In the genomic region with DNA sequence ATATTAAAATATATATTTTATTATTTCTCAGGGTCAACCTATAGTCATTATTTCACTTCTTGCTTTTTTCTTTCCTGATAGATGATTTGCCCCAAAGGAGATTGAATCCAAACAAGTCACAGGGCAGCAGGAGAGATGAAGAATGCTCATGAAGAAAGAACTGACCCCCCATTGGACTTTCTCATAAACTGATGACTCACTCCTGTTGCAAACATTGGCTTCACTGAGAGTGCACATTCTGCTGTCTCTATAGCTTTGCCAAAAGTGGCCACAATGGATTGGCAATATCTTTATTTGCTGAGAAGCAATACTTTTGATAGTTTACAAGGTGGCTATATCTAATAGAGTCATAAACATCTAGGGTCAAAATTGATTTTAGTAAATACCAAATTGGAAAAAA, we compare ENCODE assay signal across 19 cellular contexts. TPM values are rescaled to one million over a fixed set of nuclear protein-coding genes. Genes with fewer than 3 reads are reported as not detected.
DNase-seq lines count a peak whose midpoint lies in the region; ATAC-seq, FAIRE-seq and TF ChIP-seq lines count a peak whose summit lies in the region.
"Had no signal": no experiment of that assay in that cellular context is flagged by ENCODE, and none has a peak within 500 bp of the region (broad histone marks: within the 10 kb centered on the region; RNA-seq: fewer than 3 reads in every experiment).

No MANE protein-coding gene starts in this region.

- H3K4me2 ChIP-seq in astrocyte (ENCODE audit: low read length) = no peak overlapping the region
- H3K4me2 ChIP-seq in hepatocyte = no peak overlapping the region

- H3K27ac ChIP-seq in astrocyte (ENCODE audit: low read depth, low read length) (no peak overlapping the region), hepatocyte (no peak overlapping the region)
- H3K27ac ChIP-seq: ascending aorta, skin epidermis, vagina had no signal

- H3K4me1 ChIP-seq in astrocyte (ENCODE audit: insufficient read depth, low read length) = no peaks in the 10 kb centered on the region
- no peaks in the 10 kb centered on the region for H3K4me1 ChIP-seq in hepatocyte (ENCODE audit: insufficient read depth)
- H3K4me1 ChIP-seq: ascending aorta, vagina had no signal

- intact Hi-C loops in left colon (cut with DNase I, micrococcal nuclease) = no loop called here

- H3K9me3 ChIP-seq in astrocyte (ENCODE audit: insufficient read depth, low read depth, low read length) (no peaks in the 10 kb centered on the region), hepatocyte (ENCODE audit: low read depth) (no peaks in the 10 kb centered on the region)
- H3K9me3 ChIP-seq: ascending aorta, vagina had no signal

- H3K4me1 Mint-ChIP-seq in HFFc6 (ENCODE audit: low read depth) (peaks cover 9% of the 10 kb centered on the region), astrocyte (ENCODE audit: low read depth, unreplicated experiment) (peaks cover 3% of the 10 kb centered on the region)

- H4K20me1 ChIP-seq in astrocyte (ENCODE audit: insufficient read depth, low read length) = no peaks in the 10 kb centered on the region
- no peaks in the 10 kb centered on the region for H4K20me1 ChIP-seq in hepatocyte (ENCODE audit: insufficient read depth, poor library complexity, severe bottlenecking)

- no peak overlapping the region for H3K4me3 Mint-ChIP-seq in HFFc6
- no peak overlapping the region for H3K4me3 Mint-ChIP-seq in astrocyte (ENCODE audit: unreplicated experiment)
- H3K4me3 Mint-ChIP-seq: activated CD8-positive, alpha-beta T cell treated with anti-CD3 and anti-CD28 coated beads for 36 hours had no signal

- ATAC-seq in HG02623 (IDR thresholded peaks at IDR 0.05; ENCODE audit: unreplicated experiment) (no peak), left colon (no peak)
- ATAC-seq: activated CD8-positive, alpha-beta T cell treated with anti-CD3 and anti-CD28 coated beads for 36 hours; stimulated activated naive CD8-positive, alpha-beta T cell treated with anti-CD3 and anti-CD28 coated beads, Interleukin-15, Interleukin-2, amounts not matched to agents 100 U/mL and 50 U/mL, for 24 hours had no signal

- H3K36me3 ChIP-seq in astrocyte (ENCODE audit: insufficient read depth, low read length) (no peaks in the 10 kb centered on the region), hepatocyte (replicated peaks; ENCODE audit: insufficient read depth, low read depth) (no peaks in the 10 kb centered on the region)
- H3K36me3 ChIP-seq: ascending aorta, vagina had no signal

- H3K27ac Mint-ChIP-seq in HFFc6 (no peak overlapping the region), astrocyte (ENCODE audit: unreplicated experiment) (no peak overlapping the region)
- H3K27ac Mint-ChIP-seq: activated CD8-positive, alpha-beta T cell treated with anti-CD3 and anti-CD28 coated beads for 36 hours had no signal

- H2AFZ ChIP-seq in astrocyte (ENCODE audit: low read depth, low read length) = no peak overlapping the region
- H2AFZ ChIP-seq in hepatocyte = no peak overlapping the region

- no peak overlapping the region for H3K9ac ChIP-seq in astrocyte (ENCODE audit: low read length)

- H3K4me3 ChIP-seq in astrocyte (ENCODE audit: insufficient read depth, low read depth, low read length) (no peak overlapping the region), hepatocyte (no peak overlapping the region)
- H3K4me3 ChIP-seq: ascending aorta, skin epidermis, vagina had no signal

- no peaks in the 10 kb centered on the region for H3K36me3 Mint-ChIP-seq in HFFc6 (ENCODE audit: low read depth)
- no peaks in the 10 kb centered on the region for H3K36me3 Mint-ChIP-seq in astrocyte (ENCODE audit: low read depth, unreplicated experiment)

- TF ChIP-seq CTCF in HFFc6 (IDR thresholded peaks at IDR 0.05) = no peak
- TF ChIP-seq CTCF in astrocyte (IDR thresholded peaks at IDR 0.05; ENCODE audit: insufficient read depth, low read depth, low read length) = no peak
- no peak for TF ChIP-seq CTCF in hepatocyte (IDR thresholded peaks at IDR 0.05; ENCODE audit: poor library complexity)

- H3K9me3 Mint-ChIP-seq in HFFc6 (no peaks in the 10 kb centered on the region), astrocyte (ENCODE audit: unreplicated experiment) (peaks cover 2% of the 10 kb centered on the region)
- H3K9me3 Mint-ChIP-seq: activated CD8-positive, alpha-beta T cell treated with anti-CD3 and anti-CD28 coated beads for 36 hours had no signal

- H3K27me3 ChIP-seq in astrocyte (ENCODE audit: insufficient read depth, low read length) (no peaks in the 10 kb centered on the region), hepatocyte (no peaks in the 10 kb centered on the region)
- H3K27me3 ChIP-seq: ascending aorta, vagina had no signal

- no peaks in the 10 kb centered on the region for H3K9me2 ChIP-seq in hepatocyte (replicated peaks; ENCODE audit: insufficient read depth)

- DNase-seq in AG08395 (ENCODE audit: low spot score) (peak; percentile 63), HFFc6 (peak; percentile 36), astrocyte (ENCODE audit: low read depth) (peak; percentile 71), hepatocyte (ENCODE audit: low spot score) (peak; percentile 16), NOMO-1 treated with DMSO at 0.1 percent for 48 hours (lab: John Stamatoyannopoulos, UW; ENCODE audit: unreplicated experiment) (no peak), left colon (no peak), NCI-H1105 (lab: John Stamatoyannopoulos, UW) (no peak)
- DNase-seq: ACHN; activated CD8-positive, alpha-beta T cell treated with anti-CD3 and anti-CD28 coated beads for 36 hours; NCI-H1092; NCI-H2171 treated with DMSO at 0.1 percent for 48 hours; stimulated activated naive CD8-positive, alpha-beta T cell treated with anti-CD3 and anti-CD28 coated beads, Interleukin-15, Interleukin-2, amounts not matched to agents 100 U/mL and 50 U/mL, for 24 hours had no signal

- H3K79me2 ChIP-seq in astrocyte (ENCODE audit: insufficient read depth, low read length) (no peaks in the 10 kb centered on the region), hepatocyte (no peaks in the 10 kb centered on the region)

- H3K27me3 Mint-ChIP-seq in HFFc6 (ENCODE audit: insufficient read depth) (no peaks in the 10 kb centered on the region; the same call in 1 of the 2 replicates), astrocyte (ENCODE audit: low read depth, unreplicated experiment) (no peaks in the 10 kb centered on the region)
- H3K27me3 Mint-ChIP-seq: activated CD8-positive, alpha-beta T cell treated with anti-CD3 and anti-CD28 coated beads for 36 hours had no signal

- FAIRE-seq in astrocyte (lab: Jason Lieb, UNC) = no peak
- FAIRE-seq: HTR-8/SVneo had no signal

RNA-seq across cellular contexts. Expression of a gene that starts 55.9 kb away (rescaled TPM):
- under 1 TPM in 5 of 6 experiments, not detected in 1; 0.08 to 0.26 (median 0.22) TPM for total RNA-seq in HFFc6 (2021; fragmentation: NEBNext Ultra II Directional; extraction: Animal tissue kit (Norgen Biotek cat#: 25700))
- total RNA-seq in astrocyte (0.27 TPM in 1 of 2 replicates, not detected in the other), hepatocyte (1.5 and 2.4 TPM in 2 replicates), left colon (1 to 10 TPM in 1 of 2 donors, under 1 TPM in 1; 0.61 to 1.2 TPM)
- 1.5 and 1.8 TPM in 2 replicates for polyA plus RNA-seq in hepatocyte
- total RNA-seq: activated CD8-positive, alpha-beta T cell treated with anti-CD3 and anti-CD28 coated beads for 36 hours; mononuclear cell; SK-MEL-5 had no signal

Comparison
In these comparisons a context has a peak if more than half of its experiments do, and no peak if none do; other contexts are left out.
1. DNase-seq: peak in AG08395 (single experiment), HFFc6 (single experiment), astrocyte (single experiment) and hepatocyte (single experiment); none in NOMO-1 treated with DMSO at 0.1 percent for 48 hours (single experiment), left colon (0 of 2) and NCI-H1105 (single experiment).